ENCODE assay signal across 10 cellular contexts in the genomic region with DNA sequence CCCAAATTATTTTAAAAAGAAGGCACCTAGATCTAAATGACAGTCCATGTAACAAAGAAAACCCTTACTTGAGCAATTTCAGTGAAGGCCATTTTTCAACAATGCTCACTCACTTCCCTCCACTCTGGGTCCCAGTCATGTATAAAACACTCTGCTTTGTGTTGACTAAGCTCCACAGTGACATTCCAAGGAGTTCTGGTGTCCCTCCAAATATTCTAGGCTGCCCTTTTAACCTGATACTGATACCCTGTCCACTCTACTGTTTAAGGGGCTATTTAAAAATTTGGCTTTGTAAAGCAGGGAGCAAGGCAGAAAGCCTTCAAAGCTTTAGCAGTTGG.
DNase-seq lines count a peak whose midpoint lies in the region; ATAC-seq and TF ChIP-seq lines count a peak whose summit lies in the region.
"Had no signal": no experiment of that assay in that cellular context is flagged by ENCODE, and none has a peak within 500 bp of the region (broad histone marks: within the 10 kb centered on the region; RNA-seq: fewer than 3 reads in every experiment).

No MANE protein-coding gene starts in this region.

- H3K18ac ChIP-seq in mesenchymal stem cell (ENCODE audit: low read depth in 1 of 2, low read length in 2 of 2): peak overlapping the region in 1 of 2 experiments; percentile 28

- H3K4me3 ChIP-seq in PC-9 (no peak overlapping the region), mesenchymal stem cell (ENCODE audit: insufficient read depth in 1 of 2, low read depth in 1 of 2, low read length in 2 of 2) (no peak overlapping the region)

- H3K79me2 ChIP-seq in PC-9 (ENCODE audit: low read depth): no peaks in the 10 kb centered on the region

- CTCF ChIA-PET in PC-9 (lab: Charles Lee) (interaction anchor here (0.8 to 1.9 kb wide), 9 partner anchors 53 to 227 kb away, joined by 3 to 31 read pairs (median 9); a partner anchor contains a TSS), HEK293T (lab: Yijun Ruan, JAX) (interaction anchor here (0.6 to 4.5 kb wide), 38 partner anchors 8 to 510 kb away, joined by 3 to 57 read pairs (median 4); no protein-coding TSS in a partner anchor)

- intact Hi-C loops in PC-9 (cut with micrococcal nuclease; ENCODE audit: unreplicated experiment): loop anchor here (1.0 to 10.0 kb wide), 5 partner anchors 74 to 525 kb away; a partner anchor contains a TSS

- H3K27me3 ChIP-seq in PC-9 (ENCODE audit: insufficient read depth, low read depth) (no peaks in the 10 kb centered on the region), mesenchymal stem cell (ENCODE audit: control insufficient read depth in 1 of 2, insufficient read depth in 1 of 2, low read length in 2 of 2) (no peaks in the 10 kb centered on the region)

- H2BK120ac ChIP-seq in mesenchymal stem cell (ENCODE audit: low read depth, low read length): no peak overlapping the region

- H2AFZ ChIP-seq in PC-9 (no peak overlapping the region), mesenchymal stem cell (ENCODE audit: low read depth, low read length) (no peak overlapping the region)

- H3K27ac ChIP-seq in PC-9: 0 out of 2 replicates have a peak overlapping the region, but pooled peaks have one; percentile 4
- H3K27ac ChIP-seq in mesenchymal stem cell (ENCODE audit: low read length, poor library complexity, severe bottlenecking): peak overlapping the region; percentile 79

- H3K4me1 ChIP-seq in PC-9 (replicated peaks; ENCODE audit: insufficient read depth): peaks cover 12% of the 10 kb centered on the region
- H3K4me1 ChIP-seq in mesenchymal stem cell (ENCODE audit: control insufficient read depth, insufficient read depth, low read depth, low read length): peaks cover 6% of the 10 kb centered on the region

- no peaks in the 10 kb centered on the region for H3K9me3 Mint-ChIP-seq in natural killer cell treated with Interleukin-12 subunit alpha and Interleukin-12 subunit beta and Interleukin-15 and Interleukin-18, amount 100 ng/mL, for 72 hours
- H3K9me3 Mint-ChIP-seq: activated naive CD4-positive, alpha-beta T cell treated with anti-CD3 and anti-CD28 coated beads, Interleukin-2, amount 50 U/mL, for 72 hours had no signal

- peaks cover 40% of the 10 kb centered on the region for H3K79me1 ChIP-seq in mesenchymal stem cell (replicated peaks; ENCODE audit: low read length, poor library complexity, severe bottlenecking)

- H3K4me2 ChIP-seq in PC-9: no peak overlapping the region
- H3K4me2 ChIP-seq in mesenchymal stem cell (ENCODE audit: low read length, poor library complexity, severe bottlenecking): no peak overlapping the region

- H3K4me1 Mint-ChIP-seq in natural killer cell treated with Interleukin-12 subunit alpha and Interleukin-12 subunit beta and Interleukin-15 and Interleukin-18, amount 100 ng/mL, for 72 hours (ENCODE audit: low read depth in 2 of 2): no peaks in the 10 kb centered on the region

- peaks cover 19 to 26% of the 10 kb centered on the region in 2 donors for H3K27me3 Mint-ChIP-seq in natural killer cell treated with Interleukin-12 subunit alpha and Interleukin-12 subunit beta and Interleukin-15 and Interleukin-18, amount 100 ng/mL, for 72 hours

- H4K91ac ChIP-seq in mesenchymal stem cell (ENCODE audit: low read length): no peak overlapping the region

- H3K9me3 ChIP-seq in PC-9 (ENCODE audit: insufficient read depth, low read depth) (no peaks in the 10 kb centered on the region), mesenchymal stem cell (ENCODE audit: control insufficient read depth, low read length) (no peaks in the 10 kb centered on the region)

- H3K27ac Mint-ChIP-seq in natural killer cell treated with Interleukin-12 subunit alpha and Interleukin-12 subunit beta and Interleukin-15 and Interleukin-18, amount 100 ng/mL, for 72 hours: no peak overlapping the region
- H3K27ac Mint-ChIP-seq: activated naive CD4-positive, alpha-beta T cell treated with anti-CD3 and anti-CD28 coated beads, Interleukin-2, amount 50 U/mL, for 72 hours had no signal

- H4K8ac ChIP-seq in mesenchymal stem cell (ENCODE audit: low read length): peak overlapping the region; percentile 82

- H2AK5ac ChIP-seq in mesenchymal stem cell (ENCODE audit: low read length, severe bottlenecking): no peak overlapping the region

- H3K9me2 ChIP-seq in PC-9 (ENCODE audit: insufficient read depth): no peaks in the 10 kb centered on the region

- no peak overlapping the region for H3K23ac ChIP-seq in mesenchymal stem cell (ENCODE audit: low read length in 2 of 2)

- peak overlapping the region; percentile 64 for H3K9ac ChIP-seq in mesenchymal stem cell (ENCODE audit: low read length)

- H3K36me3 Mint-ChIP-seq in natural killer cell treated with Interleukin-12 subunit alpha and Interleukin-12 subunit beta and Interleukin-15 and Interleukin-18, amount 100 ng/mL, for 72 hours: no peaks in the 10 kb centered on the region
- H3K36me3 Mint-ChIP-seq: activated naive CD4-positive, alpha-beta T cell treated with anti-CD3 and anti-CD28 coated beads, Interleukin-2, amount 50 U/mL, for 72 hours had no signal

- DNase-seq in PC-9 (no peak), mesenchymal stem cell (no peak), HEK293T (ENCODE audit: extremely low spot score) (no peak), SIG-M5 (lab: John Stamatoyannopoulos, UW) (no peak), NCI-H82 treated with DMSO at 0.1 percent for 48 hours (lab: John Stamatoyannopoulos, UW; ENCODE audit: unreplicated experiment) (no peak)
- DNase-seq in natural killer cell treated with Interleukin-12 subunit alpha and Interleukin-12 subunit beta and Interleukin-15 and Interleukin-18, amount 100 ng/mL, for 72 hours (ENCODE audit: low spot score): no peak
- DNase-seq: GF-D8 had no signal

- no peak for TF ChIP-seq CTCF in PC-9 (conservative IDR thresholded peaks at IDR 0.05)

- no peak overlapping the region for H3K4ac ChIP-seq in mesenchymal stem cell (ENCODE audit: low read depth in 1 of 2, low read length in 2 of 2)

- no peak overlapping the region for H2BK12ac ChIP-seq in mesenchymal stem cell (ENCODE audit: low read length in 2 of 2)

- no peak overlapping the region for H2BK5ac ChIP-seq in mesenchymal stem cell (ENCODE audit: low read depth, low read length, poor library complexity, severe bottlenecking)

- no peak overlapping the region for H3K4me3 Mint-ChIP-seq in natural killer cell treated with Interleukin-12 subunit alpha and Interleukin-12 subunit beta and Interleukin-15 and Interleukin-18, amount 100 ng/mL, for 72 hours

- BruUV-seq in PC-9 (replicated peaks; lab: Mats Ljungman, UMichigan): no TSS peak

- no peak overlapping the region for H3K14ac ChIP-seq in mesenchymal stem cell (ENCODE audit: low read length in 2 of 2)

- ATAC-seq in GM18508 (IDR thresholded peaks at IDR 0.05; ENCODE audit: insufficient read depth, unreplicated experiment) (peak; percentile 5), HG02642 (IDR thresholded peaks at IDR 0.05; ENCODE audit: poor library complexity, unreplicated experiment) (peak; percentile 33)
- ATAC-seq in natural killer cell treated with Interleukin-12 subunit alpha and Interleukin-12 subunit beta and Interleukin-15 and Interleukin-18, amount 100 ng/mL, for 72 hours: no peak

- H4K20me1 ChIP-seq in PC-9 (ENCODE audit: insufficient read depth): no peaks in the 10 kb centered on the region

- POLR2A ChIA-PET in PC-9 (lab: Charles Lee; ENCODE audit: unreplicated experiment): interaction anchor here (0.6 to 1.0 kb wide), 6 partner anchors 70 to 234 kb away, joined by 3 to 7 read pairs (median 4); a partner anchor contains a TSS
- POLR2A ChIA-PET in HEK293T (lab: Yijun Ruan, JAX): interaction anchor here (1.0 to 2.0 kb wide), 4 partner anchors 9 to 220 kb away, joined by 3 to 23 read pairs (median 4); a partner anchor contains a TSS

- H2BK15ac ChIP-seq in mesenchymal stem cell (ENCODE audit: low read depth, poor library complexity, severe bottlenecking): no peak overlapping the region

- no peaks in the 10 kb centered on the region; the same call in 1 of the 2 replicates for H3K36me3 ChIP-seq in PC-9 (ENCODE audit: low read depth)
- peaks cover 0 to 12% of the 10 kb centered on the region in 2 experiments for H3K36me3 ChIP-seq in mesenchymal stem cell (ENCODE audit: control insufficient read depth in 1 of 2, insufficient read depth in 2 of 2, low read depth in 1 of 2, low read length in 2 of 2)

- no peaks in the 10 kb centered on the region for H3F3A ChIP-seq in PC-9 (ENCODE audit: insufficient read depth, low read depth)

TF ChIP-seq in HEK293T, 16 proteins besides CTCF, POLR2A, EP300 and RAD21:
- TF ChIP-seq ARNT (IDR thresholded peaks at IDR 0.05) (no peak), HDGF (IDR thresholded peaks at IDR 0.05; ENCODE audit: borderline replicate concordance) (no peak), FOXA1 (IDR thresholded peaks at IDR 0.05) (no peak), LEF1 (IDR thresholded peaks at IDR 0.05; ENCODE audit: borderline replicate concordance) (no peak), BHLHE40 (IDR thresholded peaks at IDR 0.05; ENCODE audit: borderline replicate concordance) (no peak), L3MBTL2 (conservative IDR thresholded peaks at IDR 0.05) (no peak)
- TF ChIP-seq, protein P1, sequence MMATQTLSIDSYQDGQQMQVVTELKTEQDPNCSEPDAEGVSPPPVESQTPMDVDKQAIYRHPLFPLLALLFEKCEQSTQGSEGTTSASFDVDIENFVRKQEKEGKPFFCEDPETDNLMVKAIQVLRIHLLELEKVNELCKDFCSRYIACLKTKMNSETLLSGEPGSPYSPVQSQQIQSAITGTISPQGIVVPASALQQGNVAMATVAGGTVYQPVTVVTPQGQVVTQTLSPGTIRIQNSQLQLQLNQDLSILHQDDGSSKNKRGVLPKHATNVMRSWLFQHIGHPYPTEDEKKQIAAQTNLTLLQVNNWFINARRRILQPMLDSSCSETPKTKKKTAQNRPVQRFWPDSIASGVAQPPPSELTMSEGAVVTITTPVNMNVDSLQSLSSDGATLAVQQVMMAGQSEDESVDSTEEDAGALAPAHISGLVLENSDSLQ (IDR thresholded peaks at IDR 0.05): no peak
TF ChIP-seq in HEK293T: peak in this region for 0.

Comparison
In these comparisons a context has a peak if more than half of its experiments do, and no peak if none do; other contexts are left out.
1. ATAC-seq: peak in GM18508 (single experiment) and HG02642 (single experiment); none in natural killer cell treated with Interleukin-12 subunit alpha and Interleukin-12 subunit beta and Interleukin-15 and Interleukin-18, amount 100 ng/mL, for 72 hours (0 of 2).